In genomic region chr12:22083167-22083566, GRCh38 we compare ENCODE assay signal across 8 cellular contexts. TPM values are rescaled to one million over a fixed set of nuclear protein-coding genes. Genes with fewer than 3 reads are reported as not detected.
DNase-seq lines count a peak whose midpoint lies in the region; ATAC-seq and TF ChIP-seq lines count a peak whose summit lies in the region.

No MANE protein-coding gene starts in this region.

- H3K9me3 Mint-ChIP-seq in endothelial cell (ENCODE audit: unreplicated experiment) (no peaks in the 10 kb centered on the region), osteocyte (ENCODE audit: unreplicated experiment) (no peaks in the 10 kb centered on the region)

- H3K9me3 ChIP-seq in Peyer's patch = no peaks in the 10 kb centered on the region

- peak; percentile 39 to 46 for DNase-seq in AML-193 (lab: John Stamatoyannopoulos, UW)
- peak; percentile 31 for DNase-seq in GM13977 (ENCODE audit: low spot score)
- no peak for DNase-seq in Peyer's patch
- no peak for DNase-seq in endothelial cell (ENCODE audit: low spot score)
- DNase-seq in osteocyte (ENCODE audit: extremely low spot score, unreplicated experiment) = no peak
- no peak for DNase-seq in NCI-H2029 treated with DMSO at 0.1 percent for 48 hours (lab: John Stamatoyannopoulos, UW)
- DNase-seq in NCI-H2227 (lab: John Stamatoyannopoulos, UW; ENCODE audit: unreplicated experiment) = no peak

- H3K27me3 Mint-ChIP-seq in endothelial cell (ENCODE audit: unreplicated experiment) (no peaks in the 10 kb centered on the region), osteocyte (ENCODE audit: unreplicated experiment) (peaks cover 34% of the 10 kb centered on the region)

- H3K27ac Mint-ChIP-seq in endothelial cell (ENCODE audit: unreplicated experiment) (no peak overlapping the region), osteocyte (ENCODE audit: unreplicated experiment) (no peak overlapping the region)

- H3K4me1 Mint-ChIP-seq in endothelial cell (ENCODE audit: unreplicated experiment) = no peaks in the 10 kb centered on the region
- no peaks in the 10 kb centered on the region for H3K4me1 Mint-ChIP-seq in osteocyte (ENCODE audit: unreplicated experiment)

- H3K4me3 Mint-ChIP-seq in endothelial cell (ENCODE audit: unreplicated experiment) = no peak overlapping the region
- H3K4me3 Mint-ChIP-seq in osteocyte (ENCODE audit: unreplicated experiment) = no peak overlapping the region

- H3K36me3 Mint-ChIP-seq in endothelial cell (ENCODE audit: low read depth, unreplicated experiment) = no peaks in the 10 kb centered on the region
- no peaks in the 10 kb centered on the region for H3K36me3 Mint-ChIP-seq in osteocyte (ENCODE audit: unreplicated experiment)

- in situ Hi-C loops in GM13977 (cut with MboI; ENCODE audit: low pct_unique_long_range_greater_than_20kb, low sequenced_read_pairs, unreplicated experiment) = loop anchor here (25.0 kb wide), 1 partner anchor 379 kb away; no protein-coding TSS in a partner anchor

- no peak overlapping the region for H3K4me3 ChIP-seq in Peyer's patch

- no peaks in the 10 kb centered on the region for H3K4me1 ChIP-seq in Peyer's patch

- TF ChIP-seq CTCF in GM13977 (IDR thresholded peaks at IDR 0.05; ENCODE audit: extremely low read depth, insufficient read depth, missing control alignments) (peak; percentile 39), Peyer's patch (IDR thresholded peaks at IDR 0.05) (peak in 5 of 6 experiments; percentile 23 to 52 (median 48)), endothelial cell (IDR thresholded peaks at IDR 0.05; ENCODE audit: unreplicated experiment) (peak; percentile 51), osteocyte (IDR thresholded peaks at IDR 0.05) (peak; percentile 73)

- H3K27me3 ChIP-seq in Peyer's patch = no peaks in the 10 kb centered on the region

- no peaks in the 10 kb centered on the region for H3K36me3 ChIP-seq in Peyer's patch

- no peak for ATAC-seq in GM18867 (IDR thresholded peaks at IDR 0.05; ENCODE audit: unreplicated experiment)

- TF ChIP-seq POLR2A in Peyer's patch (IDR thresholded peaks at IDR 0.05) = no peak

- no peak overlapping the region for H3K27ac ChIP-seq in Peyer's patch

RNA-seq across cellular contexts. Expression of gene CMAS, which starts 37.1 kb away (rescaled TPM):
- total RNA-seq in Peyer's patch (100 to 1,000 TPM in 2 of 4 donors, 10 to 100 TPM in 2; 41.3 to 112 (median 94.3) TPM), endothelial cell (ENCODE audit: unreplicated experiment) (26.5 TPM), osteocyte (21.8 and 22.5 TPM in 2 replicates)

Comparison
In these comparisons a context has a peak if more than half of its experiments do, and no peak if none do; other contexts are left out.
1. DNase-seq: peak in AML-193 (2 of 2) and GM13977 (single experiment); none in Peyer's patch (0 of 3), endothelial cell (single experiment), osteocyte (single experiment), NCI-H2029 treated with DMSO at 0.1 percent for 48 hours (single experiment) and NCI-H2227 (single experiment).
2. Peak in every context shown above with its lines, with median percentiles within 50 percentile points of each other: CTCF ChIP-seq.